In the genomic region with DNA sequence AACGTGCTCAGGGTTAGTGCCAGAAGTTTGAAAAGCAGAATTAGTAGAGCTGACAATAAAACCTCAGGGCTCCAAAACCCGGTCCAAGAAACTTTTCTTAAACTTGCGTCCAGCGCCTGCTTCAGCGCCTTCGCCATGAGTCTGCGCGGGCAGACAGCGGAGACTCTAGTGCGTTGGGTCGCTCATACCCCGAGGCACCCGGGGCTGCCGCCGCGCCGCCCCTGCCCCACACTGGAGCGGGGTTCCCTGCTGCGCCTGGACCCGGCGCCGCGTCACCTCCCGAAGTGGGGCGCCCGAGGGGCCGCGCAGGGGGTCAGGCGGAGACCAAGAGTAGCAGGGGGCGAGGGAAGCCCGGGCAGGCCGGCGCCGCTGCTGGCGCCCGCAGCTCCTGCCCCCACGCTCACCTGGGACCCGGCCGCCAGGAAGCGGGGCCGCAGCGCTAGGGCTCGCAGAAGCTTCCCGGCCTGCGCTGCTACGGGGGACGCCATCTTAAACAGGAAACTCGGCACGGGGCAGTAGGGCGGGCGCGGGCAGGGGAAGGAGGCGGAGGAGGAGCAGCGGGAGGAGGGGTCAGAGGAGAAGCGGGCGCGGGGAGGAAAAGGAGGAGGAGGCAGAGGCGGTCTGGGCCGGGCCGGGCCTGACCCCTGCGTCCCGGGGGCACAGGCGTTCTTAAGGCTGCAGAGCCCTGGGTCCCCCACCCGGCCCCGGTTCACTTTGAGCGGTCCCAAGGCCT, we compare ENCODE assay signal across 7 cellular contexts. TPM values are rescaled to one million over a fixed set of nuclear protein-coding genes. Genes with fewer than 3 reads are reported as not detected.
A peak's percentile ranks its signal among the peaks of the same experiment; 100 is the strongest.
DNase-seq lines count a peak whose midpoint lies in the region; ATAC-seq and TF ChIP-seq lines count a peak whose summit lies in the region.

A gene with protein sequence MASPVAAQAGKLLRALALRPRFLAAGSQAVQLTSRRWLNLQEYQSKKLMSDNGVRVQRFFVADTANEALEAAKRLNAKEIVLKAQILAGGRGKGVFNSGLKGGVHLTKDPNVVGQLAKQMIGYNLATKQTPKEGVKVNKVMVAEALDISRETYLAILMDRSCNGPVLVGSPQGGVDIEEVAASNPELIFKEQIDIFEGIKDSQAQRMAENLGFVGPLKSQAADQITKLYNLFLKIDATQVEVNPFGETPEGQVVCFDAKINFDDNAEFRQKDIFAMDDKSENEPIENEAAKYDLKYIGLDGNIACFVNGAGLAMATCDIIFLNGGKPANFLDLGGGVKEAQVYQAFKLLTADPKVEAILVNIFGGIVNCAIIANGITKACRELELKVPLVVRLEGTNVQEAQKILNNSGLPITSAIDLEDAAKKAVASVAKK (minus strand): TSS at position 514 of the 733 bp plus-strand sequence. CDS start 26 bp downstream, at position 488.

- H3K4me1 ChIP-seq in iPS-15b (ENCODE audit: control insufficient read depth, insufficient read depth, low read length): peaks cover 10% of the 10 kb centered on the region
- H3K4me1 ChIP-seq in skeletal muscle satellite cell (ENCODE audit: control insufficient read depth, insufficient read depth, low read length): peaks cover 30% of the 10 kb centered on the region

- DNase-seq in NCI-H1417 (lab: John Stamatoyannopoulos, UW) (peak; percentile 39 to 77 (median 63)), UCSD-AML1 (lab: John Stamatoyannopoulos, UW; ENCODE audit: unreplicated experiment) (peak; percentile 84)

- H3K27ac Mint-ChIP-seq in brain: peak within 1 kb of the TSS in 3 of 5 experiments; percentile 75 to 86 (median 80)

- peak; percentile 74 for ATAC-seq in HG02678 (IDR thresholded peaks at IDR 0.05; ENCODE audit: unreplicated experiment)

- H3K9me3 ChIP-seq in iPS-15b (ENCODE audit: control insufficient read depth, insufficient read depth, low read length) (no peaks in the 10 kb centered on the region), skeletal muscle satellite cell (replicated peaks; ENCODE audit: low read length) (no peaks in the 10 kb centered on the region)

- H3K36me3 Mint-ChIP-seq in brain: no peaks in the 10 kb centered on the region

- H3K4me3 ChIP-seq in iPS-15b (ENCODE audit: low read depth, low read length): peak within 1 kb of the TSS; percentile 73
- peak within 1 kb of the TSS; percentile 80 for H3K4me3 ChIP-seq in skeletal muscle satellite cell (ENCODE audit: low read length)

- H3K36me3 ChIP-seq in iPS-15b (ENCODE audit: control insufficient read depth, insufficient read depth, low read length): no peaks in the 10 kb centered on the region
- no peaks in the 10 kb centered on the region for H3K36me3 ChIP-seq in skeletal muscle satellite cell (ENCODE audit: insufficient read depth, low read length)

- peaks cover 44% of the 10 kb centered on the region for H3K4me1 Mint-ChIP-seq in brain

- no peak for TF ChIP-seq CTCF in brain (conservative IDR thresholded peaks at IDR 0.05)

- H3K27me3 ChIP-seq in iPS-15b (ENCODE audit: control insufficient read depth, insufficient read depth, low read length) (no peaks in the 10 kb centered on the region), skeletal muscle satellite cell (ENCODE audit: control insufficient read depth, insufficient read depth, low read length) (no peaks in the 10 kb centered on the region)

- peaks cover 4% of the 10 kb centered on the region for H3K27me3 Mint-ChIP-seq in brain

- peak within 1 kb of the TSS; percentile 70 to 82 (median 79) for H3K4me3 Mint-ChIP-seq in brain

- peak; percentile 88 for TF ChIP-seq POLR2A in GM15510 (IDR thresholded peaks at IDR 0.05; ENCODE audit: borderline replicate concordance, extremely low read depth, insufficient read length)

- H3K9me3 Mint-ChIP-seq in brain: peaks cover 2 to 9% (median 4%) of the 10 kb centered on the region in 5 experiments

- peak within 1 kb of the TSS; percentile 98 for H3K4me2 ChIP-seq in skeletal muscle satellite cell (ENCODE audit: low read length)

- H3K9ac ChIP-seq in iPS-15b (ENCODE audit: low read depth, low read length): peak within 1 kb of the TSS; percentile 85
- peak within 1 kb of the TSS; percentile 98 for H3K9ac ChIP-seq in skeletal muscle satellite cell (ENCODE audit: low read depth, low read length)

RNA-seq across cellular contexts. Expression of the gene that starts here (rescaled TPM):
- polyA plus RNA-seq in brain (ENCODE audit: insufficient read depth, low read depth, low replicate concordance): 4.9 TPM
- 56.8 and 64.9 TPM in 2 replicates for total RNA-seq in skeletal muscle satellite cell (2012; rRNA removed)

Comparison
In these comparisons a context has a peak if more than half of its experiments do, and no peak if none do; other contexts are left out.
1. Peak in every context shown above with its lines: DNase-seq, ATAC-seq and H3K4me3 ChIP-seq.